Comparison of ENCODE assay signal across 8 cellular contexts in genomic region chrX:134460861-134461218, GRCh38. TPM values are rescaled to one million over a fixed set of nuclear protein-coding genes. Genes with fewer than 3 reads are reported as not detected.
DNase-seq lines count a peak whose midpoint lies in the region; ATAC-seq and TF ChIP-seq lines count a peak whose summit lies in the region.

No MANE protein-coding gene starts in this region.

- intact Hi-C loops in ascending aorta (cut with DNase I) = loop anchor here (10.0 kb wide), 1 partner anchor 344 kb away; a partner anchor contains a TSS
- intact Hi-C loops in left lung (cut with DNase I) = no loop called here
- intact Hi-C loops in upper lobe of right lung (cut with DNase I) = no loop called here

- no peak for TF ChIP-seq CTCF in ascending aorta (IDR thresholded peaks at IDR 0.05)
- TF ChIP-seq CTCF in left lung (IDR thresholded peaks at IDR 0.05) = no peak
- TF ChIP-seq CTCF in upper lobe of right lung (IDR thresholded peaks at IDR 0.05) = no peak

- H3K27me3 ChIP-seq in HUES64 (ENCODE audit: insufficient read depth, low read length) = no peaks in the 10 kb centered on the region
- H3K27me3 ChIP-seq in ascending aorta = no peaks in the 10 kb centered on the region
- H3K27me3 ChIP-seq in left lung = no peaks in the 10 kb centered on the region
- H3K27me3 ChIP-seq in upper lobe of right lung = no peaks in the 10 kb centered on the region

- H3K9me3 ChIP-seq in HUES64 (ENCODE audit: insufficient read depth, low read depth, low read length) = no peaks in the 10 kb centered on the region
- no peaks in the 10 kb centered on the region for H3K9me3 ChIP-seq in ascending aorta
- H3K9me3 ChIP-seq in left lung = no peaks in the 10 kb centered on the region
- no peaks in the 10 kb centered on the region for H3K9me3 ChIP-seq in upper lobe of right lung

- H3K4me3 ChIP-seq in HUES64 (ENCODE audit: low read length) (peak overlapping the region; percentile 84), ascending aorta (peak overlapping the region; percentile 70 to 81), left lung (peak overlapping the region; percentile 51 to 59), upper lobe of right lung (peak overlapping the region; percentile 57)

- ATAC-seq in left lung (peak; percentile 49), upper lobe of right lung (no peak)

- H3K36me3 ChIP-seq in HUES64 (ENCODE audit: insufficient read depth, low read length) (no peaks in the 10 kb centered on the region), ascending aorta (no peaks in the 10 kb centered on the region), left lung (no peaks in the 10 kb centered on the region), upper lobe of right lung (no peaks in the 10 kb centered on the region)

- H3K27ac ChIP-seq in HUES64 (ENCODE audit: low read depth, low read length) (no peak overlapping the region), ascending aorta (peak overlapping the region in 1 of 2 donors; percentile 80), left lung (no peak overlapping the region), upper lobe of right lung (no peak overlapping the region)

- peak overlapping the region; percentile 85 for H3K9ac ChIP-seq in HUES64 (ENCODE audit: low read depth, low read length)

- peaks cover 7% of the 10 kb centered on the region; the same call in 1 of the 2 replicates for H3K4me1 ChIP-seq in HUES64 (ENCODE audit: insufficient read depth, low read length)
- H3K4me1 ChIP-seq in ascending aorta = no peaks in the 10 kb centered on the region
- H3K4me1 ChIP-seq in left lung = no peaks in the 10 kb centered on the region
- no peaks in the 10 kb centered on the region for H3K4me1 ChIP-seq in upper lobe of right lung

- WGBS in HUES64 = 3% methylated on average over 8 of the region's 9 CpGs

- peak; percentile 30 to 67 (median 62) for DNase-seq in NCI-H1417 (lab: John Stamatoyannopoulos, UW)
- DNase-seq in NCI-H1417 treated with DMSO at 0.1 percent for 48 hours (lab: John Stamatoyannopoulos, UW) = no peak
- DNase-seq in ascending aorta (ENCODE audit: low spot score in 2 of 2) = no peak
- no peak for DNase-seq in left lung
- DNase-seq in upper lobe of right lung = no peak
- no peak for DNase-seq in GDM1 (lab: John Stamatoyannopoulos, UW)
- no peak for DNase-seq in stimulated activated CD4-positive, alpha-beta T cell treated with anti-CD3 and anti-CD28 coated beads, Interleukin-4, amount 100 ng/mL, for 4 hours

RNA-seq across cellular contexts. Expression of gene HPRT1, which starts 0.9 kb away (rescaled TPM):
- 33.2 TPM for polyA plus RNA-seq in HUES64 (2013, experiment 1 of 2)
- polyA plus RNA-seq in HUES64 (2013, experiment 2 of 2) = 38.0 TPM
- total RNA-seq in ascending aorta (20.3 TPM), left lung (10 to 100 TPM; 21.2 to 26.9 TPM), upper lobe of right lung (15.2 TPM)

Comparison
In these comparisons a context has a peak if more than half of its experiments do, and no peak if none do; other contexts are left out.
1. DNase-seq: peak in NCI-H1417 (3 of 3); none in NCI-H1417 treated with DMSO at 0.1 percent for 48 hours (single experiment), ascending aorta (0 of 2), left lung (0 of 2), upper lobe of right lung (single experiment), GDM1 (single experiment) and stimulated activated CD4-positive, alpha-beta T cell treated with anti-CD3 and anti-CD28 coated beads, Interleukin-4, amount 100 ng/mL, for 4 hours (0 of 2).
2. Peak in every context shown above with its lines, with median percentiles within 50 percentile points of each other: H3K4me3 ChIP-seq.